In genomic region chr13:113216165-113217056, GRCh38 we compare ENCODE assay signal across 8 cellular contexts. TPM values are rescaled to one million over a fixed set of nuclear protein-coding genes. Genes with fewer than 3 reads are reported as not detected.
DNase-seq lines count a peak whose midpoint lies in the region; ATAC-seq and TF ChIP-seq lines count a peak whose summit lies in the region.

No MANE protein-coding gene starts in this region.

- WGBS in lower leg skin, 2 donors = 30 to 34% methylated on average over 8 of the region's 8 CpGs

- H3K27me3 ChIP-seq in gastrocnemius medialis = no peaks in the 10 kb centered on the region

- H3K27ac ChIP-seq in gastrocnemius medialis = peak overlapping the region; percentile 92 to 100 (median 97)

- H3K9me3 ChIP-seq in gastrocnemius medialis = no peaks in the 10 kb centered on the region

- intact Hi-C loops in head of caudate nucleus (cut with DNase I) = no loop called here
- intact Hi-C loops in gastrocnemius medialis (cut with DNase I; ENCODE audit: low total_unique reads) = loop anchor here (1.0 kb wide), 1 partner anchor 81 kb away; the partner anchor contains the start of gene LAMP1
- intact Hi-C loops in lower leg skin (cut with DNase I; ENCODE audit: low total_unique reads) = no loop called here

- DNase-seq in stimulated activated CD4-positive, alpha-beta T cell treated with anti-CD3 and anti-CD28 coated beads, Interleukin-1b, Interleukin-23, amount 100 ng/mL, for 48 hours = peak; percentile 20
- DNase-seq in stimulated activated CD4-positive, alpha-beta T cell treated with anti-CD3 and anti-CD28 coated beads, Interleukin-12 subunit alpha, Interleukin-12 subunit beta, amount 100 ng/mL, for 4 hours = no peak
- DNase-seq in SHP77 (lab: John Stamatoyannopoulos, UW) = peak; percentile 68 to 77
- DNase-seq in head of caudate nucleus = peak in 34 of 42 donors; percentile 9 to 73 (median 40)
- DNase-seq in gastrocnemius medialis = peak; percentile 78 to 92
- DNase-seq in lower leg skin (ENCODE audit: low spot score in 2 of 2) = no peak

- peak; percentile 95 to 96 for ATAC-seq in gastrocnemius medialis
- ATAC-seq in HG03442 (IDR thresholded peaks at IDR 0.05; ENCODE audit: unreplicated experiment) = no peak
- ATAC-seq in GM21360 (IDR thresholded peaks at IDR 0.05; ENCODE audit: unreplicated experiment) = no peak

- peaks cover 0 to 13% of the 10 kb centered on the region in 2 donors for H3K36me3 ChIP-seq in gastrocnemius medialis

- in situ Hi-C loops in gastrocnemius medialis (cut with MboI; ENCODE audit: low sequenced_read_pairs in 4 of 4) = loop anchor here in 1 of 4 donors (10.0 kb wide), 1 partner anchor 78 kb away; the partner anchor contains the start of gene LAMP1

- H3K4me3 ChIP-seq in gastrocnemius medialis = peak overlapping the region in 3 of 4 donors; percentile 12 to 21 (median 12)
- H3K4me3 ChIP-seq in lower leg skin (ENCODE audit: low read depth, poor library complexity, severe bottlenecking) = no peak overlapping the region

- TF ChIP-seq CTCF in gastrocnemius medialis (IDR thresholded peaks at IDR 0.05 in 4 of 5, conservative IDR thresholded peaks at IDR 0.05 in 1 of 5) = no peak
- no peak for TF ChIP-seq CTCF in lower leg skin (IDR thresholded peaks at IDR 0.05)

- peaks cover 83 to 95% of the 10 kb centered on the region in 2 donors for H3K4me1 ChIP-seq in gastrocnemius medialis

- TF ChIP-seq POLR2A in gastrocnemius medialis (IDR thresholded peaks at IDR 0.05) (peak in 1 of 2 donors; percentile 60), lower leg skin (IDR thresholded peaks at IDR 0.05) (no peak)

RNA-seq across cellular contexts. Expression of gene CUL4A, which starts 7.0 kb away (rescaled TPM):
- total RNA-seq in gastrocnemius medialis (100 to 1,000 TPM; 232 to 319 (median 234) TPM), lower leg skin (100 to 1,000 TPM in 3 of 4 donors, 10 to 100 TPM in 1; 80.7 to 146 (median 105) TPM)

RNA-seq across cellular contexts. Expression of gene PCID2, which starts 7.9 kb away (rescaled TPM):
- total RNA-seq in gastrocnemius medialis (10 to 100 TPM; 26.4 to 45.6 (median 28.0) TPM), lower leg skin (10 to 100 TPM; 28.0 to 44.2 (median 40.3) TPM)

RNA-seq across cellular contexts. Expression of gene PROZ, which starts 58.0 kb away (rescaled TPM):
- total RNA-seq in gastrocnemius medialis (not detected), lower leg skin (not detected)

Comparison
In these comparisons a context has a peak if more than half of its experiments do, and no peak if none do; other contexts are left out.
1. DNase-seq: peak in stimulated activated CD4-positive, alpha-beta T cell treated with anti-CD3 and anti-CD28 coated beads, Interleukin-1b, Interleukin-23, amount 100 ng/mL, for 48 hours (single experiment), SHP77 (2 of 2), head of caudate nucleus (34 of 42) and gastrocnemius medialis (2 of 2); none in stimulated activated CD4-positive, alpha-beta T cell treated with anti-CD3 and anti-CD28 coated beads, Interleukin-12 subunit alpha, Interleukin-12 subunit beta, amount 100 ng/mL, for 4 hours (single experiment) and lower leg skin (0 of 2).
2. ATAC-seq: peak in gastrocnemius medialis (2 of 2); none in HG03442 (single experiment) and GM21360 (single experiment).